ENCODE assay signal across 23 cellular contexts in genomic region chr18:8337216-8337615, GRCh38.
DNase-seq lines count a peak whose midpoint lies in the region; ATAC-seq, FAIRE-seq and TF ChIP-seq lines count a peak whose summit lies in the region.
"Had no signal": no experiment of that assay in that cellular context is flagged by ENCODE, and none has a peak within 500 bp of the region (broad histone marks: within the 10 kb centered on the region; RNA-seq: fewer than 3 reads in every experiment).

No MANE protein-coding gene starts in this region.

- H3K4me3 Mint-ChIP-seq in nephron (no peak overlapping the region), MCF 10A (ENCODE audit: unreplicated experiment) (no peak overlapping the region)
- H3K4me3 Mint-ChIP-seq: CD14-positive monocyte, IgD-negative memory B cell had no signal

- H3K36me3 Mint-ChIP-seq in nephron (ENCODE audit: low read depth) (no peaks in the 10 kb centered on the region), MCF 10A (ENCODE audit: insufficient read depth, unreplicated experiment) (peaks cover 27% of the 10 kb centered on the region)
- H3K36me3 Mint-ChIP-seq: CD14-positive monocyte, IgD-negative memory B cell had no signal

- H3K4me1 Mint-ChIP-seq in nephron: peaks cover 23% of the 10 kb centered on the region
- peaks cover 6% of the 10 kb centered on the region for H3K4me1 Mint-ChIP-seq in MCF 10A (ENCODE audit: insufficient read depth, unreplicated experiment)
- H3K4me1 Mint-ChIP-seq: IgD-negative memory B cell had no signal

- BruUV-seq in HepG2 (replicated peaks; lab: Mats Ljungman, UMichigan): no TSS peak
- no TSS peak for BruUV-seq in MCF 10A (replicated peaks; lab: Mats Ljungman, UMichigan)

- H3K27ac ChIP-seq in HepG2 (ENCODE audit: extremely low read length, insufficient read depth, low read length) (no peak overlapping the region), right lobe of liver (no peak overlapping the region), upper lobe of right lung (no peak overlapping the region)

- ATAC-seq in HepG2 (no peak), right lobe of liver (no peak), upper lobe of right lung (peak; percentile 20)
- ATAC-seq: Panc1 had no signal

- H3K9me3 Mint-ChIP-seq in nephron (no peaks in the 10 kb centered on the region), MCF 10A (ENCODE audit: unreplicated experiment) (no peaks in the 10 kb centered on the region)
- H3K9me3 Mint-ChIP-seq: IgD-negative memory B cell had no signal

- H3K4me3 ChIP-seq in HepG2 (replicated peaks in 1 of 3; ENCODE audit: insufficient read depth in 1 of 3, low read depth in 2 of 3, low read length in 3 of 3) (no peak overlapping the region), right lobe of liver (no peak overlapping the region), fibroblast of pulmonary artery (replicated peaks; ENCODE audit: low read depth, low read length) (no peak overlapping the region), upper lobe of right lung (no peak overlapping the region)

- H4K20me1 ChIP-seq in HepG2 (ENCODE audit: insufficient read depth, low read length): no peaks in the 10 kb centered on the region

- TF ChIP-seq POLR2A in HepG2 (IDR thresholded peaks at IDR 0.05; ENCODE audit: insufficient read depth in 1 of 2, low read depth in 2 of 2, low read length in 2 of 2): no peak
- no peak for TF ChIP-seq POLR2A in right lobe of liver (IDR thresholded peaks at IDR 0.05)

- POLR2A ChIA-PET in HepG2 (lab: Yijun Ruan, JAX) (no interaction called here), MCF 10A (lab: Yijun Ruan, JAX) (no interaction called here)

- H2AFZ ChIP-seq in HepG2 (ENCODE audit: low read length): no peak overlapping the region

- no peaks in the 10 kb centered on the region for H3K36me3 ChIP-seq in HepG2 (replicated peaks in 1 of 2; ENCODE audit: control insufficient read depth in 1 of 2, insufficient read depth in 2 of 2, low read length in 2 of 2)
- H3K36me3 ChIP-seq in right lobe of liver: no peaks in the 10 kb centered on the region
- no peaks in the 10 kb centered on the region for H3K36me3 ChIP-seq in upper lobe of right lung

- H3K79me2 ChIP-seq in HepG2 (ENCODE audit: insufficient read depth, low read length): no peaks in the 10 kb centered on the region

- H3K9ac ChIP-seq in HepG2 (ENCODE audit: insufficient read depth, low read depth, low read length): no peak overlapping the region

- in situ Hi-C loops in HepG2 (cut with HindIII; ENCODE audit: extremely low pct_ligation_motif_present, low pct_unique_long_range_greater_than_20kb): no loop called here

- no peak overlapping the region for H3K4me2 ChIP-seq in HepG2 (ENCODE audit: low read depth, low read length)

- H3K4me1 ChIP-seq in HepG2 (ENCODE audit: insufficient read depth, low read length) (peaks cover 33% of the 10 kb centered on the region), right lobe of liver (peaks cover 0 to 26% (median 8%) of the 10 kb centered on the region in 4 donors), upper lobe of right lung (peaks cover 6% of the 10 kb centered on the region)

- CTCF ChIA-PET in HepG2 (lab: Yijun Ruan, JAX; ENCODE audit: low intra/inter-chr PET ratio, low total read pairs) (no interaction called here), MCF 10A (lab: Yijun Ruan, JAX) (no interaction called here)

- 85% methylated on average over 3 of the region's 3 CpGs for WGBS in HepG2 (ENCODE audit: low lambda C conversion rate)
- WGBS in right lobe of liver (ENCODE audit: insufficient coverage, low coverage, low lambda C conversion rate, missing lambda C conversion rate): 78% methylated on average over 3 of the region's 3 CpGs

- no peak for TF ChIP-seq RAD21 in HepG2 (CRISPR knock-in tag; IDR thresholded peaks at IDR 0.05)

- intact Hi-C loops in HepG2 (cut with micrococcal nuclease; ENCODE audit: unreplicated experiment) (no loop called here), right lobe of liver (cut with DNase I) (no loop called here), upper lobe of right lung (cut with DNase I) (no loop called here), MCF 10A (cut with micrococcal nuclease) (no loop called here)

- no peak for FAIRE-seq in HepG2 (lab: Jason Lieb, UNC)
- FAIRE-seq: GM19239 had no signal

- H3K27ac Mint-ChIP-seq in nephron (peak overlapping the region in 2 of 3 experiments; percentile 15 to 21), MCF 10A (ENCODE audit: low read depth, unreplicated experiment) (no peak overlapping the region)
- H3K27ac Mint-ChIP-seq: CD14-positive monocyte, IgD-negative memory B cell had no signal

- H3K9me3 ChIP-seq in HepG2 (ENCODE audit: low read length) (no peaks in the 10 kb centered on the region), right lobe of liver (no peaks in the 10 kb centered on the region), upper lobe of right lung (no peaks in the 10 kb centered on the region)

- DNase-seq in HepG2 (ENCODE audit: low spot score) (no peak), right lobe of liver (no peak), fibroblast of pulmonary artery (ENCODE audit: low read depth) (peak; percentile 1), upper lobe of right lung (no peak), MCF 10A (ENCODE audit: unreplicated experiment) (no peak)
- DNase-seq in activated CD4-positive, alpha-beta T cell treated with anti-CD3 and anti-CD28 coated beads, Interleukin-2, amount 50 U/mL, for 48 hours: no peak
- no peak for DNase-seq in activated CD4-positive, alpha-beta T cell treated with anti-CD3 and anti-CD28 coated beads for 4 hours
- DNase-seq: 8988T, AML-193, EL, GF-D8, HCEC 1CT, NCI-H1694, NCI-H2081, NCI-H2171, NCI-H524 treated with DMSO at 0.1 percent for 48 hours, NCI-H82, SIG-M5 had no signal

- H3K27me3 ChIP-seq in HepG2 (ENCODE audit: control insufficient read depth in 1 of 2, insufficient read depth in 2 of 2, low read length in 2 of 2) (no peaks in the 10 kb centered on the region), right lobe of liver (no peaks in the 10 kb centered on the region), upper lobe of right lung (no peaks in the 10 kb centered on the region)

- H3K27me3 Mint-ChIP-seq in nephron (ENCODE audit: low read depth) (no peaks in the 10 kb centered on the region), MCF 10A (ENCODE audit: insufficient read depth, unreplicated experiment) (no peaks in the 10 kb centered on the region)

- TF ChIP-seq CTCF in HepG2 (CRISPR knock-in tag; IDR thresholded peaks at IDR 0.05): no peak
- no peak for TF ChIP-seq CTCF in right lobe of liver (IDR thresholded peaks at IDR 0.05)
- TF ChIP-seq CTCF in fibroblast of pulmonary artery (IDR thresholded peaks at IDR 0.05; ENCODE audit: low read length, missing control alignments): no peak
- TF ChIP-seq CTCF in nephron (IDR thresholded peaks at IDR 0.05; ENCODE audit: unreplicated experiment in 3 of 3): no peak
- no peak for TF ChIP-seq CTCF in upper lobe of right lung (IDR thresholded peaks at IDR 0.05)
- no peak for TF ChIP-seq CTCF in MCF 10A (IDR thresholded peaks at IDR 0.05; ENCODE audit: unreplicated experiment)

- no peak for TF ChIP-seq EP300 in HepG2 (IDR thresholded peaks at IDR 0.05; ENCODE audit: low read depth in 2 of 2, low read length in 2 of 2)
- TF ChIP-seq EP300 in HepG2 (CRISPR knock-in tag; IDR thresholded peaks at IDR 0.05; ENCODE audit: borderline replicate concordance): no peak

TF ChIP-seq in HepG2, 621 proteins besides CTCF, POLR2A, EP300 and RAD21 (continues in another document):
- no peak for TF ChIP-seq PATZ1 (CRISPR knock-in tag; IDR thresholded peaks at IDR 0.05)
